Comparison of ENCODE assay signal across 28 cellular contexts in the genomic region with DNA sequence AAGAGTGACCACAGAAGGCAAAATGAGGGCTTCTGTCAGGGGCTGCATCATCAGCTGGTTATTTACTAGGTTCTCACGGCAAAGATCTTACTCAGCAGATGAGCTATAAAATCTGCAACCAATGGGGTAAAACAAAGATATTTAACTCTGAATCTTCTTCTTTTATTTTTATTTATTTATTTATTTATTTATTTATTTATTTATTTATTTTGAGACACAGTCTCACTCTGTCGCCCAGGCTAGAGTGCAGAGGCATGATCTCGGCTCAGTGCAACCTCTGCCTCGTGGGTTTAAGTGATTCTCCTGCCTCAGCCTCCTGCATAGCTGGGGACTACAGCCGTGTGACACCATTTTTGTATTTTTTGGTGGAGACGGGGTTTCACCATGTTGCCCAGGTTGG. TPM values are rescaled to one million over a fixed set of nuclear protein-coding genes. Genes with fewer than 3 reads are reported as not detected.
"Had no signal": no experiment of that assay in that cellular context is flagged by ENCODE, and none has a peak within 500 bp of the region (broad histone marks: within the 10 kb centered on the region; RNA-seq: fewer than 3 reads in every experiment).

No MANE protein-coding gene starts in this region.

- H3K4me3 ChIP-seq: stomach, suprapubic skin, testis, thoracic aorta, thyroid gland, tibial artery, tibial nerve, transverse colon, upper lobe of left lung, upper lobe of right lung, uterus, vagina had no signal

- H3K27me3 Mint-ChIP-seq: stimulated activated memory B cell treated with anti-CD40 and anti-IgM and Interleukin-4, amounts not matched to agents 10 μg/mL and 1 μg/mL and 100 μg/mL, for 72 hours; stimulated activated naive B cell treated with anti-CD40 and anti-IgM and Interleukin-4, amounts not matched to agents 10 μg/mL and 1 μg/mL and 100 μg/mL, for 72 hours; stimulated activated naive CD8-positive, alpha-beta T cell treated with anti-CD3 and anti-CD28 coated beads, Interleukin-15, amount 100 ng/mL, for 72 hours; stimulated activated naive CD8-positive, alpha-beta T cell treated with anti-CD3 and anti-CD28 coated beads, Interleukin-15, Interleukin-2, amounts not matched to agents 100 ng/mL and 50 ng/mL, for 24 hours; type B pancreatic cell had no signal

- H3K4me1 ChIP-seq: stomach, suprapubic skin, testis, thyroid gland, tibial artery, tibial nerve, transverse colon, upper lobe of left lung, upper lobe of right lung, uterus, vagina had no signal

- H3K36me3 ChIP-seq: suprapubic skin, thoracic aorta, thyroid gland, transverse colon, upper lobe of left lung, upper lobe of right lung, uterus, vagina had no signal

- H3K4me3 Mint-ChIP-seq: stimulated activated effector memory CD8-positive, alpha-beta T cell treated with anti-CD3 and anti-CD28 coated beads, Interleukin-12 subunit alpha, Interleukin-12 subunit beta, amount 100 ng/mL, for 72 hours; stimulated activated memory B cell treated with anti-CD40 and anti-IgM and Interleukin-4, amounts not matched to agents 10 μg/mL and 1 μg/mL and 100 μg/mL, for 72 hours; stimulated activated naive B cell treated with anti-CD40 and anti-IgM and Interleukin-4, amounts not matched to agents 10 μg/mL and 1 μg/mL and 100 μg/mL, for 72 hours; stimulated activated naive CD8-positive, alpha-beta T cell treated with anti-CD3 and anti-CD28 coated beads, Interleukin-15, amount 100 ng/mL, for 72 hours; stimulated activated naive CD8-positive, alpha-beta T cell treated with anti-CD3 and anti-CD28 coated beads, Interleukin-15, Interleukin-2, amounts not matched to agents 100 ng/mL and 50 ng/mL, for 24 hours; type B pancreatic cell had no signal

- H3K9me3 ChIP-seq: stomach, suprapubic skin, testis, thoracic aorta, thyroid gland, tibial artery, tibial nerve, transverse colon, upper lobe of left lung, upper lobe of right lung, uterus, vagina had no signal

- DNase-seq: stimulated activated CD4-positive, alpha-beta T cell treated with anti-CD3 and anti-CD28 coated beads, Interleukin-2, amount 100 ng/mL, for 48 hours; stimulated activated CD4-positive, alpha-beta T cell treated with anti-CD3 and anti-CD28 coated beads, Interleukin-4, amount 100 ng/mL, for 1 hour; stimulated activated CD4-positive, alpha-beta T cell treated with anti-CD3 and anti-CD28 coated beads, Interleukin-4, amount 100 ng/mL, for 24 hours; stimulated activated CD4-positive, alpha-beta T cell treated with anti-CD3 and anti-CD28 coated beads, Interleukin-4, amount 100 ng/mL, for 4 hours; stimulated activated CD8-positive, alpha-beta memory T cell treated with anti-CD3 and anti-CD28 coated beads, Interleukin-4, amount 100 ng/mL, for 48 hours; stimulated activated naive B cell treated with anti-CD40 and anti-IgM and Interleukin-4, amounts not matched to agents 10 μg/mL and 1 μg/mL and 100 μg/mL, for 72 hours; stimulated activated naive CD4-positive, alpha-beta T cell; stimulated activated naive CD4-positive, alpha-beta T cell treated with Interleukin-2 at 50 U/mL for 16 hours; stimulated activated naive CD8-positive, alpha-beta T cell treated with anti-CD3 and anti-CD28 coated beads, Interleukin-15, amount 100 ng/mL, for 72 hours; stimulated activated naive CD8-positive, alpha-beta T cell treated with anti-CD3 and anti-CD28 coated beads, Interleukin-15, Interleukin-2, amounts not matched to agents 100 U/mL and 50 U/mL, for 24 hours; stomach; substantia nigra; testis; thyroid gland; tibial artery; transverse colon; trophoblast cell; upper lobe of left lung; upper lobe of right lung; uterus had no signal

- H3K9me3 Mint-ChIP-seq: stimulated activated effector memory CD8-positive, alpha-beta T cell treated with anti-CD3 and anti-CD28 coated beads, Interleukin-12 subunit alpha, Interleukin-12 subunit beta, amount 100 ng/mL, for 72 hours; stimulated activated memory B cell treated with anti-CD40 and anti-IgM and Interleukin-4, amounts not matched to agents 10 μg/mL and 1 μg/mL and 100 μg/mL, for 72 hours; stimulated activated naive B cell treated with anti-CD40 and anti-IgM and Interleukin-4, amounts not matched to agents 10 μg/mL and 1 μg/mL and 100 μg/mL, for 72 hours; stimulated activated naive CD8-positive, alpha-beta T cell treated with anti-CD3 and anti-CD28 coated beads, Interleukin-15, amount 100 ng/mL, for 72 hours; stimulated activated naive CD8-positive, alpha-beta T cell treated with anti-CD3 and anti-CD28 coated beads, Interleukin-15, Interleukin-2, amounts not matched to agents 100 ng/mL and 50 ng/mL, for 24 hours; type B pancreatic cell had no signal

- H3K27ac Mint-ChIP-seq: stimulated activated effector memory CD8-positive, alpha-beta T cell treated with anti-CD3 and anti-CD28 coated beads, Interleukin-12 subunit alpha, Interleukin-12 subunit beta, amount 100 ng/mL, for 72 hours; stimulated activated memory B cell treated with anti-CD40 and anti-IgM and Interleukin-4, amounts not matched to agents 10 μg/mL and 1 μg/mL and 100 μg/mL, for 72 hours; stimulated activated naive B cell treated with anti-CD40 and anti-IgM and Interleukin-4, amounts not matched to agents 10 μg/mL and 1 μg/mL and 100 μg/mL, for 72 hours; stimulated activated naive CD8-positive, alpha-beta T cell treated with anti-CD3 and anti-CD28 coated beads, Interleukin-15, amount 100 ng/mL, for 72 hours; stimulated activated naive CD8-positive, alpha-beta T cell treated with anti-CD3 and anti-CD28 coated beads, Interleukin-15, Interleukin-2, amounts not matched to agents 100 ng/mL and 50 ng/mL, for 24 hours; type B pancreatic cell had no signal

- H3K27ac ChIP-seq: stomach, suprapubic skin, testis, thoracic aorta, thyroid gland, tibial artery, tibial nerve, transverse colon, upper lobe of left lung, upper lobe of right lung, uterus, vagina had no signal

- H3K4me1 Mint-ChIP-seq: stimulated activated effector memory CD8-positive, alpha-beta T cell treated with anti-CD3 and anti-CD28 coated beads, Interleukin-12 subunit alpha, Interleukin-12 subunit beta, amount 100 ng/mL, for 72 hours; stimulated activated memory B cell treated with anti-CD40 and anti-IgM and Interleukin-4, amounts not matched to agents 10 μg/mL and 1 μg/mL and 100 μg/mL, for 72 hours; stimulated activated naive B cell treated with anti-CD40 and anti-IgM and Interleukin-4, amounts not matched to agents 10 μg/mL and 1 μg/mL and 100 μg/mL, for 72 hours; stimulated activated naive CD8-positive, alpha-beta T cell treated with anti-CD3 and anti-CD28 coated beads, Interleukin-15, amount 100 ng/mL, for 72 hours had no signal

RNA-seq across cellular contexts. Expression of a gene that starts 11.3 kb away (rescaled TPM):
- total RNA-seq: thoracic aorta had no signal
